In the genomic region with DNA sequence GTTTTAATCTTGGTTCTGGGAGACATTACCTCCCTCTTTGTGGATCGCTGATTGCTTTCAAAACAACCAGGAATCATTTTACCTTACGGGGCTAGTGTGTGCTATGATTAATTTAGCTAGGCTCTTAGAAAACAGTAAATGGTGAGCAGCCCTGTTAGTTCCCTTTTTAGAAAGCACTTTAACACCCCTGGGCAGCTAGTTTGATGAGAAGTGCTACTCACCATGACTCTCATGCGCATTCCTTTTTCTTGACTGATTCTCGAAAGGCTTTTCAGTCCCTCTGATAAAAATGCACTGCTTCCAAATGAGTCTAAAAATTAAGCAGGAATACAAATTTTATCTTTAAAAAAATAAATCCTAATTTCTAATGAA, we compare ENCODE assay signal across 12 cellular contexts.
DNase-seq lines count a peak whose midpoint lies in the region; FAIRE-seq and TF ChIP-seq lines count a peak whose summit lies in the region.
"Had no signal": no experiment of that assay in that cellular context is flagged by ENCODE, and none has a peak within 500 bp of the region (broad histone marks: within the 10 kb centered on the region; RNA-seq: fewer than 3 reads in every experiment).

No MANE protein-coding gene starts in this region.

- H3K4me3 ChIP-seq in astrocyte of the spinal cord (ENCODE audit: low read depth, low read length): no peak overlapping the region
- H3K4me3 ChIP-seq: colonic mucosa had no signal

- H3K27me3 Mint-ChIP-seq in activated CD4-positive, alpha-beta T cell treated with anti-CD3 and anti-CD28 coated beads, Interleukin-2, amount 10 ng/mL, durations not matched to agents 24 days and 14 days: peaks cover 17% of the 10 kb centered on the region

- peak; percentile 50 for DNase-seq in A172 (ENCODE audit: low spot score)
- peak; percentile 57 for DNase-seq in HT-29 (ENCODE audit: low spot score)
- peak; percentile 76 for DNase-seq in astrocyte of the spinal cord (ENCODE audit: low read depth, low spot score)
- peak; percentile 24 for DNase-seq in iPS-NIHi7 (ENCODE audit: extremely low spot score)
- no peak for DNase-seq in globus pallidus (ENCODE audit: low spot score)
- DNase-seq in activated CD4-positive, alpha-beta T cell treated with anti-CD3 and anti-CD28 coated beads, Interleukin-2, amount 10 ng/mL, durations not matched to agents 24 days and 14 days: no peak
- DNase-seq in frontal cortex (ENCODE audit: low spot score in 2 of 2): no peak
- DNase-seq in cerebellar cortex (ENCODE audit: low spot score): no peak
- DNase-seq: colonic mucosa, NCI-H82, occipital lobe had no signal

- intact Hi-C loops in activated CD4-positive, alpha-beta T cell treated with anti-CD3 and anti-CD28 coated beads, Interleukin-2, amount 10 ng/mL, durations not matched to agents 24 days and 14 days (cut with micrococcal nuclease): no loop called here

- no peak overlapping the region for H3K27ac Mint-ChIP-seq in activated CD4-positive, alpha-beta T cell treated with anti-CD3 and anti-CD28 coated beads, Interleukin-2, amount 10 ng/mL, durations not matched to agents 24 days and 14 days
- H3K27ac Mint-ChIP-seq: B cell had no signal

- FAIRE-seq in frontal cortex (lab: Jason Lieb, UNC): no peak

- peaks cover 7% of the 10 kb centered on the region for H3K9me3 Mint-ChIP-seq in activated CD4-positive, alpha-beta T cell treated with anti-CD3 and anti-CD28 coated beads, Interleukin-2, amount 10 ng/mL, durations not matched to agents 24 days and 14 days

- TF ChIP-seq CTCF in astrocyte of the spinal cord (IDR thresholded peaks at IDR 0.05; ENCODE audit: low read depth, low read length): no peak

- in situ Hi-C loops in astrocyte of the spinal cord (cut with HindIII; ENCODE audit: low sequenced_read_pairs): no loop called here

- H3K4me3 Mint-ChIP-seq in activated CD4-positive, alpha-beta T cell treated with anti-CD3 and anti-CD28 coated beads, Interleukin-2, amount 10 ng/mL, durations not matched to agents 24 days and 14 days: no peak overlapping the region
- H3K4me3 Mint-ChIP-seq: B cell had no signal

- H3K4me1 Mint-ChIP-seq in activated CD4-positive, alpha-beta T cell treated with anti-CD3 and anti-CD28 coated beads, Interleukin-2, amount 10 ng/mL, durations not matched to agents 24 days and 14 days: peaks cover 1% of the 10 kb centered on the region
- H3K4me1 Mint-ChIP-seq: B cell had no signal

- H3K36me3 Mint-ChIP-seq in activated CD4-positive, alpha-beta T cell treated with anti-CD3 and anti-CD28 coated beads, Interleukin-2, amount 10 ng/mL, durations not matched to agents 24 days and 14 days (ENCODE audit: low read depth): peaks cover 4% of the 10 kb centered on the region

Comparison
In these comparisons a context has a peak if more than half of its experiments do, and no peak if none do; other contexts are left out.
1. DNase-seq: peak in A172 (single experiment), HT-29 (single experiment), astrocyte of the spinal cord (single experiment) and iPS-NIHi7 (single experiment); none in globus pallidus (single experiment), activated CD4-positive, alpha-beta T cell treated with anti-CD3 and anti-CD28 coated beads, Interleukin-2, amount 10 ng/mL, durations not matched to agents 24 days and 14 days (single experiment), frontal cortex (0 of 2) and cerebellar cortex (single experiment).